In the genomic region with DNA sequence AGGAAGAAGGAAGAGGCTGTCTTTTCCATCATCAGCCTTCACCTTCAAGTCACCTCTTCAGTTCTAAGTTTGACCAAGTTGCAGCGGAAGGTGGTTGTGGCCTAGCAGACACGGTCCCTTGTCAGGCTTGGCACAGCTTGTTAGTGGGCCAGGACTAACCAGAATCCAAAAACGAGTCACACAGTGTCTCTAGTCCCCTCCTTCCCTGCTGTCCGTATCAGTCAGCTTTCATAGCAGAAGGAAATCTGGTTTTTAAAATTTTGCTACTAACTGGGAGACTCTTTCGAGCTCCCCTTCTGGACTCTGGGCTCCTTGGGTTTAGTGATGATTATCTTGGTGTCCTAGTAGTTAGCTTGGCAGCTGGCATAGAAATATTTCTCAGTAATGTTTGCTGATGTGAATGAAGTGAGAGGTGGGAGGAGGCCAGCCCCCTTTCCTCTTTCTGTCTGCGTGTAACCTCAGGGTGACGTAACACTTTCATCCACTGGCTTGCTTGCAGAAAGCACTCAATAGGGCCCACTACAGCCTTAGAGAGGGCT, we compare ENCODE assay signal across 8 cellular contexts. TPM values are rescaled to one million over a fixed set of nuclear protein-coding genes. Genes with fewer than 3 reads are reported as not detected.
DNase-seq lines count a peak whose midpoint lies in the region; ATAC-seq and TF ChIP-seq lines count a peak whose summit lies in the region.

No MANE protein-coding gene starts in this region.

- no peak for TF ChIP-seq POLR2A in thyroid gland (IDR thresholded peaks at IDR 0.05)

- no peaks in the 10 kb centered on the region for H3K9me3 ChIP-seq in thyroid gland

- no peaks in the 10 kb centered on the region for H3K36me3 ChIP-seq in thyroid gland

- TF ChIP-seq CTCF in astrocyte of the cerebellum (IDR thresholded peaks at IDR 0.05; ENCODE audit: low read depth, low read length, missing control alignments) (no peak), thyroid gland (IDR thresholded peaks at IDR 0.05) (no peak)

- H3K27ac ChIP-seq in thyroid gland = peak overlapping the region; percentile 56 to 98 (median 95)

- intact Hi-C loops in thyroid gland (cut with DNase I) = no loop called here
- intact Hi-C loops in posterior cingulate gyrus (cut with DNase I) = loop anchor here (10.0 kb wide), 1 partner anchor 142 kb away; no protein-coding TSS in a partner anchor

- H3K27me3 ChIP-seq in thyroid gland = no peaks in the 10 kb centered on the region

- peaks cover 54 to 64% of the 10 kb centered on the region in 2 donors for H3K4me1 ChIP-seq in thyroid gland

- WGBS in thyroid gland, 2 donors = 63 to 67% methylated on average over 7 of the region's 7 CpGs

- ATAC-seq in GM18520 (IDR thresholded peaks at IDR 0.05; ENCODE audit: unreplicated experiment) = peak; percentile 14
- ATAC-seq in HG02938 (IDR thresholded peaks at IDR 0.05; ENCODE audit: unreplicated experiment) = no peak

- H3K4me3 ChIP-seq in astrocyte of the cerebellum (ENCODE audit: low read depth, low read length) = peak overlapping the region; percentile 90
- no peak overlapping the region for H3K4me3 ChIP-seq in thyroid gland (replicated peaks in 1 of 3)

- in situ Hi-C loops in astrocyte of the cerebellum (cut with HindIII; ENCODE audit: low sequenced_read_pairs) = no loop called here

- DNase-seq in NAMALWA (ENCODE audit: low spot score) (peak; percentile 63), astrocyte of the cerebellum (ENCODE audit: low read depth) (no peak), myocyte (ENCODE audit: low read depth) (peak; percentile 36), thyroid gland (peak in 1 of 2 donors; percentile 36), NCI-H2196 treated with DMSO at 0.1 percent for 48 hours (lab: John Stamatoyannopoulos, UW; ENCODE audit: unreplicated experiment) (no peak), posterior cingulate gyrus (no peak)

RNA-seq across cellular contexts. Expression of a gene that starts 3.8 kb away (rescaled TPM):
- 4.6 and 9.7 TPM in 2 replicates for total RNA-seq in myocyte
- 5.3 TPM for polyA plus RNA-seq in myocyte (2012)
- 10 to 100 TPM; 16.6 to 35.6 (median 17.2) TPM for total RNA-seq in thyroid gland

Comparison
In these comparisons a context has a peak if more than half of its experiments do, and no peak if none do; other contexts are left out.
1. DNase-seq: peak in NAMALWA (single experiment) and myocyte (single experiment); none in astrocyte of the cerebellum (single experiment), NCI-H2196 treated with DMSO at 0.1 percent for 48 hours (single experiment) and posterior cingulate gyrus (0 of 10).